In genomic region chr20:37291724-37292126, GRCh38 we compare ENCODE assay signal across 13 cellular contexts. TPM values are rescaled to one million over a fixed set of nuclear protein-coding genes. Genes with fewer than 3 reads are reported as not detected.
DNase-seq lines count a peak whose midpoint lies in the region; ATAC-seq and TF ChIP-seq lines count a peak whose summit lies in the region.
"Had no signal": no experiment of that assay in that cellular context is flagged by ENCODE, and none has a peak within 500 bp of the region (broad histone marks: within the 10 kb centered on the region; RNA-seq: fewer than 3 reads in every experiment).

No MANE protein-coding gene starts in this region.

- H3K36me3 Mint-ChIP-seq in Calu3 (ENCODE audit: insufficient read depth, unreplicated experiment) (peaks cover 16% of the 10 kb centered on the region), nephron progenitor cell (ENCODE audit: low read depth) (peaks cover 39% of the 10 kb centered on the region)

- no peak overlapping the region for H3K27ac Mint-ChIP-seq in Calu3 (ENCODE audit: unreplicated experiment)
- peak overlapping the region; percentile 82 for H3K27ac Mint-ChIP-seq in nephron progenitor cell

- H3K9me3 ChIP-seq in WERI-Rb-1 (ENCODE audit: severe bottlenecking): no peaks in the 10 kb centered on the region
- H3K9me3 ChIP-seq: esophagus muscularis mucosa, psoas muscle had no signal

- no TSS peak for BruUV-seq in Calu3 (replicated peaks; lab: Mats Ljungman, UMichigan)

- no peak overlapping the region for H3K4me3 ChIP-seq in WERI-Rb-1 (ENCODE audit: low read depth, low read length)
- H3K4me3 ChIP-seq: esophagus muscularis mucosa, psoas muscle had no signal

- peaks cover 21% of the 10 kb centered on the region for H3K36me3 ChIP-seq in WERI-Rb-1

- CTCF ChIA-PET in Calu3 (lab: Charles Lee): no interaction called here

- ATAC-seq in GM18505 (IDR thresholded peaks at IDR 0.05; ENCODE audit: unreplicated experiment): no peak
- no peak for ATAC-seq in esophagus mucosa
- no peak for ATAC-seq in GM19455 (IDR thresholded peaks at IDR 0.05; ENCODE audit: unreplicated experiment)
- ATAC-seq: psoas muscle had no signal

- peaks cover 40% of the 10 kb centered on the region for H3K4me1 Mint-ChIP-seq in Calu3 (ENCODE audit: low read depth, unreplicated experiment)
- H3K4me1 Mint-ChIP-seq in nephron progenitor cell: peaks cover 24% of the 10 kb centered on the region

- intact Hi-C loops in Calu3 (cut with micrococcal nuclease; ENCODE audit: unreplicated experiment): loop anchor here (2.0 to 5.0 kb wide), 2 partner anchors 53 to 91 kb away; no protein-coding TSS in a partner anchor

- no peaks in the 10 kb centered on the region for H3K27me3 Mint-ChIP-seq in Calu3 (ENCODE audit: unreplicated experiment)
- H3K27me3 Mint-ChIP-seq in nephron progenitor cell (ENCODE audit: low read depth, poor library complexity): peaks cover 23% of the 10 kb centered on the region

- no peaks in the 10 kb centered on the region for H3K9me3 Mint-ChIP-seq in Calu3 (ENCODE audit: low read depth, unreplicated experiment)
- peaks cover 33% of the 10 kb centered on the region for H3K9me3 Mint-ChIP-seq in nephron progenitor cell

- no peak for DNase-seq in Calu3
- peak; percentile 30 for DNase-seq in WERI-Rb-1
- DNase-seq in nephron progenitor cell: no peak
- no peak for DNase-seq in NCI-H2196 treated with DMSO at 0.1 percent for 48 hours (lab: John Stamatoyannopoulos, UW; ENCODE audit: unreplicated experiment)
- DNase-seq: DMS153; mesendoderm; psoas muscle; stimulated activated CD4-positive, alpha-beta T cell treated with anti-CD3 and anti-CD28 coated beads, Interleukin-4, amount 100 ng/mL, for 4 hours had no signal

- TF ChIP-seq CTCF in Calu3 (IDR thresholded peaks at IDR 0.05; ENCODE audit: unreplicated experiment): no peak
- TF ChIP-seq CTCF in WERI-Rb-1 (IDR thresholded peaks at IDR 0.05; ENCODE audit: low read depth, low read length): no peak
- no peak for TF ChIP-seq CTCF in nephron progenitor cell (IDR thresholded peaks at IDR 0.05)

- no peaks in the 10 kb centered on the region for H3K27me3 ChIP-seq in WERI-Rb-1 (ENCODE audit: insufficient read depth, low read depth, severe bottlenecking)
- H3K27me3 ChIP-seq: esophagus muscularis mucosa had no signal

- TF ChIP-seq POLR2A in GM18505 (IDR thresholded peaks at IDR 0.05; ENCODE audit: borderline replicate concordance, extremely low read depth, insufficient read depth, insufficient read length): peak; percentile 23

- H3K27ac ChIP-seq in WERI-Rb-1: peak overlapping the region; percentile 28; the same call in 1 of the 2 replicates

- H3K4me3 Mint-ChIP-seq in Calu3 (ENCODE audit: low read depth, unreplicated experiment): peak overlapping the region; percentile 15
- H3K4me3 Mint-ChIP-seq in nephron progenitor cell: peak overlapping the region; percentile 89

RNA-seq across cellular contexts. Expression of gene MANBAL, which starts 2.3 kb away (rescaled TPM):
- total RNA-seq in Calu3 (2022) (77.0 and 77.2 TPM in 2 replicates), esophagus mucosa (42.0 TPM)

RNA-seq across cellular contexts. Expression of gene GHRH, which starts 30.1 kb away (rescaled TPM):
- total RNA-seq in Calu3 (2022): not detected in 2 replicates
- not detected for total RNA-seq in esophagus mucosa
- total RNA-seq: bronchial epithelial cell, esophagus muscularis mucosa, psoas muscle had no signal

RNA-seq across cellular contexts. Expression of gene SRC, which starts 54.2 kb away (rescaled TPM):
- total RNA-seq in Calu3 (2022) (185 and 203 TPM in 2 replicates), esophagus mucosa (30.5 TPM)
